16 cellular contexts compared by ENCODE assay signal in the genomic region with DNA sequence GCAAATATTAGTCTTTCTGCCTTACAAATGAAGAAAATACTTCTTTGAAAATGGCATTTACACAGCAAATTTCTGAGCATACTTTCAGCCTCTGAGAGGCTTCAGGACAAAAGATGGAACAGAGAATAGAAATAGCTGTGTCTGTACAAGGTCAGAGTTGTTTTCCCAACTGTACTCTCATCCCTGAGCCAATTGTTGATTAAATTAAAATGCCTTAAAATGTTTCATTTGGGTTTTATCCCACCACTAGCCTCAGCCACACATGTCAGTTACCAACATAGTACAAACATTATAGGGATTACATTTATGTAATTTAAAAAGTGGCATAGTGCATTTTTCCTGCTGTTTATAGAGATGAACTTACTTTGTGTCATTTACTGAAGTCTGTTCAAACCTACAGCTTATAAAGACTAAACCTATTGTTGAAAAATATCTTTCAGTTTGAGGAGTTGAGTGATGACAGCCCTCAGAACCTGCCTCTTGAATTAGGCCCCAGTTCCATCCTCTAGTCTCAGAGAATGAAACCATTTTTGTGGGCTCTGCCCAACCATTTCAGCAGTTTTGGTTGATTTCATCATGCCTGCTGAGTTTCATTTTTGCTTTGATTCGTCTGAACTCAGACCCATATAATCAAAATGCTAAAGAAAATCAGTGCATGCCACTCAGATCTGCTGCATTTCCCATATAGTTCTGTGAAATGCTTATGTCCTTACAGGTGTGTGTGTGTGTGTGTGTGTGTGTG.
A peak's percentile ranks its signal among the peaks of the same experiment; 100 is the strongest.
DNase-seq lines count a peak whose midpoint lies in the region; ATAC-seq and TF ChIP-seq lines count a peak whose summit lies in the region.
"Had no signal": no experiment of that assay in that cellular context is flagged by ENCODE, and none has a peak within 500 bp of the region (broad histone marks: within the 10 kb centered on the region; RNA-seq: fewer than 3 reads in every experiment).

No MANE protein-coding gene starts in this region.

- H3K27ac Mint-ChIP-seq in glutamatergic neuron (ENCODE audit: unreplicated experiment), result no peak overlapping the region
- H3K27ac Mint-ChIP-seq: activated B cell treated with CpG ODN at 0.5 μM for 24 hours, nephron had no signal

- DNase-seq in GM10266 (ENCODE audit: extremely low spot score) (peak; percentile 6), dermis blood vessel endothelial cell (no peak), SHP77 treated with DMSO at 0.1 percent for 48 hours (lab: John Stamatoyannopoulos, UW) (no peak), glutamatergic neuron (no peak), SIG-M5 treated with dmso at 0.1 percent for 504 hours (lab: John Stamatoyannopoulos, UW; ENCODE audit: unreplicated experiment) (no peak)
- DNase-seq: activated B cell treated with CpG ODN at 0.5 μM for 24 hours, activated gamma-delta T cell, BE2C, caudate nucleus, H7, Karpas-422, Right ventricle myocardium superior had no signal

- no peak overlapping the region for H3K4me3 Mint-ChIP-seq in glutamatergic neuron (ENCODE audit: unreplicated experiment)
- H3K4me3 Mint-ChIP-seq: activated B cell treated with CpG ODN at 0.5 μM for 24 hours, nephron had no signal

- H3K9me3 Mint-ChIP-seq in glutamatergic neuron (ENCODE audit: unreplicated experiment), result no peaks in the 10 kb centered on the region
- H3K9me3 Mint-ChIP-seq: activated B cell treated with CpG ODN at 0.5 μM for 24 hours had no signal

- H3K36me3 Mint-ChIP-seq in glutamatergic neuron (ENCODE audit: unreplicated experiment), result no peaks in the 10 kb centered on the region

- peaks cover 8% of the 10 kb centered on the region for H3K4me1 Mint-ChIP-seq in glutamatergic neuron (ENCODE audit: low read depth, unreplicated experiment)
- H3K4me1 Mint-ChIP-seq: activated B cell treated with CpG ODN at 0.5 μM for 24 hours had no signal

- H3K27me3 Mint-ChIP-seq in glutamatergic neuron (ENCODE audit: unreplicated experiment), result peaks cover 3% of the 10 kb centered on the region
- H3K27me3 Mint-ChIP-seq: activated B cell treated with CpG ODN at 0.5 μM for 24 hours had no signal

- TF ChIP-seq CTCF in GM10266 (IDR thresholded peaks at IDR 0.05; ENCODE audit: control insufficient read depth, insufficient read depth, low read depth, missing control alignments) (no peak), glutamatergic neuron (IDR thresholded peaks at IDR 0.05; ENCODE audit: partially characterized antibody, unreplicated experiment) (no peak)

- peak; percentile 89 for ATAC-seq in GM19328 (IDR thresholded peaks at IDR 0.05; ENCODE audit: unreplicated experiment)
- peak; percentile 62 for ATAC-seq in HG02870 (IDR thresholded peaks at IDR 0.05; ENCODE audit: unreplicated experiment)
- peak; percentile 97 for ATAC-seq in HG03565 (IDR thresholded peaks at IDR 0.05; ENCODE audit: unreplicated experiment)
